Comparison of ENCODE assay signal across 1 cellular context in genomic region chr2:220936641-220937197, GRCh38.
TF ChIP-seq lines count a peak whose summit lies in the region.

No MANE protein-coding gene starts in this region.

TF ChIP-seq in GM23338, 12 proteins besides CTCF, POLR2A, EP300 and RAD21 (continued from another document):
- TF ChIP-seq ZNF462 (CRISPR knock-in tag; IDR thresholded peaks at IDR 0.05) (no peak), STAT1 (IDR thresholded peaks at IDR 0.05; ENCODE audit: unreplicated experiment) (no peak), NANOG (IDR thresholded peaks at IDR 0.05; ENCODE audit: borderline replicate concordance) (no peak), POLR2AphosphoS5 (IDR thresholded peaks at IDR 0.05; ENCODE audit: low read depth) (no peak), EZH2phosphoT487 (IDR thresholded peaks at IDR 0.05; ENCODE audit: unreplicated experiment) (no peak), EZH2 (IDR thresholded peaks at IDR 0.05; ENCODE audit: low read depth, unreplicated experiment) (no peak)
TF ChIP-seq in GM23338: peak in this region for 0.
